Comparison of ENCODE assay signal across 1 cellular context in the genomic region with DNA sequence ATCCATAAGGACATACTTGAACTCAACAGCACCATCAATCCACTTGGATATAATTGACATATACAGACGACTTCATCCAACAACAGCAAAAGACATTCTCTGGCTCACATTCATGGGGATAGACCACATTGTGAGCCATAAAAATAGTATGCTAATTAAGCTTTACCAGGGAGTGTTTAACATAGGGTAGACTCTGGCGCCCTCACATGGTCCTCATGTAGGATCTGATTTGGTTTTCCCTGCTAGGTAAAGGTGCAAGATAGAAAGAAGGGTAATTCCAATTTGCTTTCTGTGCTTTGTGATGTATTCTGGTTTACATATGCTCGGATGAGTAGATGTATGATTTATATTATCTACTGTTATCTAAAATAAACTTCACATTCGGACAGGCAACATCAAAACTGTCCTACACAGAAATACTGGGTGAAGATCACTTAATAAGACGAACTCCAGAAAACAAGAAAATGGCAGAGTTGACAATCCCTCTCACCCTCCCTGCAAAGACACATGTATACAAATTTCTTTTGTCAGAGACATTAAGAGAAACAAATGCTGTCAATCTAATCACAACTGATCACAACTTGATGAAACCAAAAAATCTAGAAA.
TF ChIP-seq lines count a peak whose summit lies in the region.

No MANE protein-coding gene starts in this region.

TF ChIP-seq in GM23338, 12 proteins besides CTCF, POLR2A, EP300 and RAD21 (continued from another document):
- TF ChIP-seq, protein P1, sequence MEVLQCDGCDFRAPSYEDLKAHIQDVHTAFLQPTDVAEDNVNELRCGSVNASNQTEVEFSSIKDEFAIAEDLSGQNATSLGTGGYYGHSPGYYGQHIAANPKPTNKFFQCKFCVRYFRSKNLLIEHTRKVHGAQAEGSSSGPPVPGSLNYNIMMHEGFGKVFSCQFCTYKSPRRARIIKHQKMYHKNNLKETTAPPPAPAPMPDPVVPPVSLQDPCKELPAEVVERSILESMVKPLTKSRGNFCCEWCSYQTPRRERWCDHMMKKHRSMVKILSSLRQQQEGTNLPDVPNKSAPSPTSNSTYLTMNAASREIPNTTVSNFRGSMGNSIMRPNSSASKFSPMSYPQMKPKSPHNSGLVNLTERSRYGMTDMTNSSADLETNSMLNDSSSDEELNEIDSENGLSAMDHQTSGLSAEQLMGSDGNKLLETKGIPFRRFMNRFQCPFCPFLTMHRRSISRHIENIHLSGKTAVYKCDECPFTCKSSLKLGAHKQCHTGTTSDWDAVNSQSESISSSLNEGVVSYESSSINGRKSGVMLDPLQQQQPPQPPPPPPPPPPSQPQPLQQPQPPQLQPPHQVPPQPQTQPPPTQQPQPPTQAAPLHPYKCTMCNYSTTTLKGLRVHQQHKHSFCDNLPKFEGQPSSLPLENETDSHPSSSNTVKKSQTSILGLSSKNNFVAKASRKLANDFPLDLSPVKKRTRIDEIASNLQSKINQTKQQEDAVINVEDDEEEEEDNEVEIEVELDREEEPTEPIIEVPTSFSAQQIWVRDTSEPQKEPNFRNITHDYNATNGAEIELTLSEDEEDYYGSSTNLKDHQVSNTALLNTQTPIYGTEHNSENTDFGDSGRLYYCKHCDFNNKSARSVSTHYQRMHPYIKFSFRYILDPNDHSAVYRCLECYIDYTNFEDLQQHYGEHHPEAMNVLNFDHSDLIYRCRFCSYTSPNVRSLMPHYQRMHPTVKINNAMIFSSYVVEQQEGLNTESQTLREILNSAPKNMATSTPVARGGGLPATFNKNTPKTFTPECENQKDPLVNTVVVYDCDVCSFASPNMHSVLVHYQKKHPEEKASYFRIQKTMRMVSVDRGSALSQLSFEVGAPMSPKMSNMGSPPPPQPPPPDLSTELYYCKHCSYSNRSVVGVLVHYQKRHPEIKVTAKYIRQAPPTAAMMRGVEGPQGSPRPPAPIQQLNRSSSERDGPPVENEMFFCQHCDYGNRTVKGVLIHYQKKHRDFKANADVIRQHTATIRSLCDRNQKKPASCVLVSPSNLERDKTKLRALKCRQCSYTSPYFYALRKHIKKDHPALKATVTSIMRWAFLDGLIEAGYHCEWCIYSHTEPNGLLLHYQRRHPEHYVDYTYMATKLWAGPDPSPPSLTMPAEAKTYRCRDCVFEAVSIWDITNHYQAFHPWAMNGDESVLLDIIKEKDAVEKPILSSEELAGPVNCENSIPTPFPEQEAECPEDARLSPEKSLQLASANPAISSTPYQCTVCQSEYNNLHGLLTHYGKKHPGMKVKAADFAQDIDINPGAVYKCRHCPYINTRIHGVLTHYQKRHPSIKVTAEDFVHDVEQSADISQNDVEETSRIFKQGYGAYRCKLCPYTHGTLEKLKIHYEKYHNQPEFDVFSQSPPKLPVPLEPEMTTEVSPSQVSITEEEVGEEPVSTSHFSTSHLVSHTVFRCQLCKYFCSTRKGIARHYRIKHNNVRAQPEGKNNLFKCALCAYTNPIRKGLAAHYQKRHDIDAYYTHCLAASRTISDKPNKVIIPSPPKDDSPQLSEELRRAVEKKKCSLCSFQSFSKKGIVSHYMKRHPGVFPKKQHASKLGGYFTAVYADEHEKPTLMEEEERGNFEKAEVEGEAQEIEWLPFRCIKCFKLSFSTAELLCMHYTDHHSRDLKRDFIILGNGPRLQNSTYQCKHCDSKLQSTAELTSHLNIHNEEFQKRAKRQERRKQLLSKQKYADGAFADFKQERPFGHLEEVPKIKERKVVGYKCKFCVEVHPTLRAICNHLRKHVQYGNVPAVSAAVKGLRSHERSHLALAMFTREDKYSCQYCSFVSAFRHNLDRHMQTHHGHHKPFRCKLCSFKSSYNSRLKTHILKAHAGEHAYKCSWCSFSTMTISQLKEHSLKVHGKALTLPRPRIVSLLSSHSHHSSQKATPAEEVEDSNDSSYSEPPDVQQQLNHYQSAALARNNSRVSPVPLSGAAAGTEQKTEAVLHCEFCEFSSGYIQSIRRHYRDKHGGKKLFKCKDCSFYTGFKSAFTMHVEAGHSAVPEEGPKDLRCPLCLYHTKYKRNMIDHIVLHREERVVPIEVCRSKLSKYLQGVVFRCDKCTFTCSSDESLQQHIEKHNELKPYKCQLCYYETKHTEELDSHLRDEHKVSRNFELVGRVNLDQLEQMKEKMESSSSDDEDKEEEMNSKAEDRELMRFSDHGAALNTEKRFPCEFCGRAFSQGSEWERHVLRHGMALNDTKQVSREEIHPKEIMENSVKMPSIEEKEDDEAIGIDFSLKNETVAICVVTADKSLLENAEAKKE (CRISPR knock-in tag; IDR thresholded peaks at IDR 0.05), result no peak
TF ChIP-seq in GM23338: peak in this region for 0.
